In the genomic region with DNA sequence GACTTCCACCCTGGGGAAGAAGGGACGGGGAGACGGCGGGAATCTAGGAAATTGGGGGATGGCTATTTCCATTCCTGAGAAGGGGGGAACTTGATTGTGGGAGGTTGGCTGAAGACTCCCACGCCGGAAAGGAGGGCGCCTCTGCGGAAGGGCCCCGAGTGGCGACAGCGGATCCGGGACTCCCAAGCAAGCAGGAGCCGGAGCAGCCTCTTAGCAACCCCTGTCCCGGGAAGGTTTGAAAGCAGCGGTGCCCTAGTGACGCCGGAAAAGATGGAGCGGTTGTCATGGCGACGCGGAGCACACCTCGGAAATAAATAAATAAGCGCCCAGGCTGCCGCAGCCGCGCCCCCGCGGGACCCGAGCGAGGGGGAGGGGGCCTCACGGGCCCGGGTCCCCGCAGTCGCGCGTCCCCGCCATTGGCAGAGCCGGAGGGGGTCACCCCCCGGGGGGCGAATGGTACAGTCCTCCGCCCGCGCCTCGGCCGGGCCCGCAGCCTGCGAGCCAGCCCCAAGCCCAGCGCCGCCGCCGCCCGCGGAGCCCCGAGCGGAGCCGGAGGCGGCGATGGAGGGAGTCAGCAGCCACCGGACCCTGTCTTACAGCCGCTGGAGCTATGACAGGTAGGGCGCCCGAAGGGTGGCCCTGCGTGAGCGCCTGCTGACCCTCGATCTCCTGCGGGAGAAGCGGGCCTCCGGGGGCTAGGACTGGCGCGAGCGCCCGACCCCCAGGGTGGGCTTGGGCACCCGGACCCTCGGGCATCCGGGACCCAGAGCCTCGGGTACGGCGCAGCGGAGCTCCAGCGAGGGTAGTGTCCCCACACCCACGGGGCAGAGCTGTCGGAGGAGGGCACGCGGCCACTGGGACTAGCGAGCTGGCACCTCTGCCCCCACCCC, we compare ENCODE assay signal across 3 cellular contexts.
TF ChIP-seq lines count a peak whose summit lies in the region.

No MANE protein-coding gene starts in this region.

TF ChIP-seq in A549, 52 proteins besides CTCF, POLR2A, EP300 and RAD21:
- TF ChIP-seq RNF2 (IDR thresholded peaks at IDR 0.05; ENCODE audit: borderline replicate concordance, low read depth) (peak; percentile 24; the same call in 1 of the 2 replicates), RARB (CRISPR knock-in tag; IDR thresholded peaks at IDR 0.05) (no peak)

TF ChIP-seq in GM23338, 12 proteins besides CTCF, POLR2A, EP300 and RAD21 (continues in another document):
- no peak for TF ChIP-seq NANOG (IDR thresholded peaks at IDR 0.05; ENCODE audit: borderline replicate concordance)
- no peak for TF ChIP-seq EZH2 (IDR thresholded peaks at IDR 0.05; ENCODE audit: low read depth, unreplicated experiment)
- TF ChIP-seq, protein P1, sequence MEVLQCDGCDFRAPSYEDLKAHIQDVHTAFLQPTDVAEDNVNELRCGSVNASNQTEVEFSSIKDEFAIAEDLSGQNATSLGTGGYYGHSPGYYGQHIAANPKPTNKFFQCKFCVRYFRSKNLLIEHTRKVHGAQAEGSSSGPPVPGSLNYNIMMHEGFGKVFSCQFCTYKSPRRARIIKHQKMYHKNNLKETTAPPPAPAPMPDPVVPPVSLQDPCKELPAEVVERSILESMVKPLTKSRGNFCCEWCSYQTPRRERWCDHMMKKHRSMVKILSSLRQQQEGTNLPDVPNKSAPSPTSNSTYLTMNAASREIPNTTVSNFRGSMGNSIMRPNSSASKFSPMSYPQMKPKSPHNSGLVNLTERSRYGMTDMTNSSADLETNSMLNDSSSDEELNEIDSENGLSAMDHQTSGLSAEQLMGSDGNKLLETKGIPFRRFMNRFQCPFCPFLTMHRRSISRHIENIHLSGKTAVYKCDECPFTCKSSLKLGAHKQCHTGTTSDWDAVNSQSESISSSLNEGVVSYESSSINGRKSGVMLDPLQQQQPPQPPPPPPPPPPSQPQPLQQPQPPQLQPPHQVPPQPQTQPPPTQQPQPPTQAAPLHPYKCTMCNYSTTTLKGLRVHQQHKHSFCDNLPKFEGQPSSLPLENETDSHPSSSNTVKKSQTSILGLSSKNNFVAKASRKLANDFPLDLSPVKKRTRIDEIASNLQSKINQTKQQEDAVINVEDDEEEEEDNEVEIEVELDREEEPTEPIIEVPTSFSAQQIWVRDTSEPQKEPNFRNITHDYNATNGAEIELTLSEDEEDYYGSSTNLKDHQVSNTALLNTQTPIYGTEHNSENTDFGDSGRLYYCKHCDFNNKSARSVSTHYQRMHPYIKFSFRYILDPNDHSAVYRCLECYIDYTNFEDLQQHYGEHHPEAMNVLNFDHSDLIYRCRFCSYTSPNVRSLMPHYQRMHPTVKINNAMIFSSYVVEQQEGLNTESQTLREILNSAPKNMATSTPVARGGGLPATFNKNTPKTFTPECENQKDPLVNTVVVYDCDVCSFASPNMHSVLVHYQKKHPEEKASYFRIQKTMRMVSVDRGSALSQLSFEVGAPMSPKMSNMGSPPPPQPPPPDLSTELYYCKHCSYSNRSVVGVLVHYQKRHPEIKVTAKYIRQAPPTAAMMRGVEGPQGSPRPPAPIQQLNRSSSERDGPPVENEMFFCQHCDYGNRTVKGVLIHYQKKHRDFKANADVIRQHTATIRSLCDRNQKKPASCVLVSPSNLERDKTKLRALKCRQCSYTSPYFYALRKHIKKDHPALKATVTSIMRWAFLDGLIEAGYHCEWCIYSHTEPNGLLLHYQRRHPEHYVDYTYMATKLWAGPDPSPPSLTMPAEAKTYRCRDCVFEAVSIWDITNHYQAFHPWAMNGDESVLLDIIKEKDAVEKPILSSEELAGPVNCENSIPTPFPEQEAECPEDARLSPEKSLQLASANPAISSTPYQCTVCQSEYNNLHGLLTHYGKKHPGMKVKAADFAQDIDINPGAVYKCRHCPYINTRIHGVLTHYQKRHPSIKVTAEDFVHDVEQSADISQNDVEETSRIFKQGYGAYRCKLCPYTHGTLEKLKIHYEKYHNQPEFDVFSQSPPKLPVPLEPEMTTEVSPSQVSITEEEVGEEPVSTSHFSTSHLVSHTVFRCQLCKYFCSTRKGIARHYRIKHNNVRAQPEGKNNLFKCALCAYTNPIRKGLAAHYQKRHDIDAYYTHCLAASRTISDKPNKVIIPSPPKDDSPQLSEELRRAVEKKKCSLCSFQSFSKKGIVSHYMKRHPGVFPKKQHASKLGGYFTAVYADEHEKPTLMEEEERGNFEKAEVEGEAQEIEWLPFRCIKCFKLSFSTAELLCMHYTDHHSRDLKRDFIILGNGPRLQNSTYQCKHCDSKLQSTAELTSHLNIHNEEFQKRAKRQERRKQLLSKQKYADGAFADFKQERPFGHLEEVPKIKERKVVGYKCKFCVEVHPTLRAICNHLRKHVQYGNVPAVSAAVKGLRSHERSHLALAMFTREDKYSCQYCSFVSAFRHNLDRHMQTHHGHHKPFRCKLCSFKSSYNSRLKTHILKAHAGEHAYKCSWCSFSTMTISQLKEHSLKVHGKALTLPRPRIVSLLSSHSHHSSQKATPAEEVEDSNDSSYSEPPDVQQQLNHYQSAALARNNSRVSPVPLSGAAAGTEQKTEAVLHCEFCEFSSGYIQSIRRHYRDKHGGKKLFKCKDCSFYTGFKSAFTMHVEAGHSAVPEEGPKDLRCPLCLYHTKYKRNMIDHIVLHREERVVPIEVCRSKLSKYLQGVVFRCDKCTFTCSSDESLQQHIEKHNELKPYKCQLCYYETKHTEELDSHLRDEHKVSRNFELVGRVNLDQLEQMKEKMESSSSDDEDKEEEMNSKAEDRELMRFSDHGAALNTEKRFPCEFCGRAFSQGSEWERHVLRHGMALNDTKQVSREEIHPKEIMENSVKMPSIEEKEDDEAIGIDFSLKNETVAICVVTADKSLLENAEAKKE (CRISPR knock-in tag; IDR thresholded peaks at IDR 0.05) = no peak
- TF ChIP-seq, protein P2, sequence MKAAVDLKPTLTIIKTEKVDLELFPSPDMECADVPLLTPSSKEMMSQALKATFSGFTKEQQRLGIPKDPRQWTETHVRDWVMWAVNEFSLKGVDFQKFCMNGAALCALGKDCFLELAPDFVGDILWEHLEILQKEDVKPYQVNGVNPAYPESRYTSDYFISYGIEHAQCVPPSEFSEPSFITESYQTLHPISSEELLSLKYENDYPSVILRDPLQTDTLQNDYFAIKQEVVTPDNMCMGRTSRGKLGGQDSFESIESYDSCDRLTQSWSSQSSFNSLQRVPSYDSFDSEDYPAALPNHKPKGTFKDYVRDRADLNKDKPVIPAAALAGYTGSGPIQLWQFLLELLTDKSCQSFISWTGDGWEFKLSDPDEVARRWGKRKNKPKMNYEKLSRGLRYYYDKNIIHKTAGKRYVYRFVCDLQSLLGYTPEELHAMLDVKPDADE (IDR thresholded peaks at IDR 0.05) = no peak
- TF ChIP-seq, protein P3, sequence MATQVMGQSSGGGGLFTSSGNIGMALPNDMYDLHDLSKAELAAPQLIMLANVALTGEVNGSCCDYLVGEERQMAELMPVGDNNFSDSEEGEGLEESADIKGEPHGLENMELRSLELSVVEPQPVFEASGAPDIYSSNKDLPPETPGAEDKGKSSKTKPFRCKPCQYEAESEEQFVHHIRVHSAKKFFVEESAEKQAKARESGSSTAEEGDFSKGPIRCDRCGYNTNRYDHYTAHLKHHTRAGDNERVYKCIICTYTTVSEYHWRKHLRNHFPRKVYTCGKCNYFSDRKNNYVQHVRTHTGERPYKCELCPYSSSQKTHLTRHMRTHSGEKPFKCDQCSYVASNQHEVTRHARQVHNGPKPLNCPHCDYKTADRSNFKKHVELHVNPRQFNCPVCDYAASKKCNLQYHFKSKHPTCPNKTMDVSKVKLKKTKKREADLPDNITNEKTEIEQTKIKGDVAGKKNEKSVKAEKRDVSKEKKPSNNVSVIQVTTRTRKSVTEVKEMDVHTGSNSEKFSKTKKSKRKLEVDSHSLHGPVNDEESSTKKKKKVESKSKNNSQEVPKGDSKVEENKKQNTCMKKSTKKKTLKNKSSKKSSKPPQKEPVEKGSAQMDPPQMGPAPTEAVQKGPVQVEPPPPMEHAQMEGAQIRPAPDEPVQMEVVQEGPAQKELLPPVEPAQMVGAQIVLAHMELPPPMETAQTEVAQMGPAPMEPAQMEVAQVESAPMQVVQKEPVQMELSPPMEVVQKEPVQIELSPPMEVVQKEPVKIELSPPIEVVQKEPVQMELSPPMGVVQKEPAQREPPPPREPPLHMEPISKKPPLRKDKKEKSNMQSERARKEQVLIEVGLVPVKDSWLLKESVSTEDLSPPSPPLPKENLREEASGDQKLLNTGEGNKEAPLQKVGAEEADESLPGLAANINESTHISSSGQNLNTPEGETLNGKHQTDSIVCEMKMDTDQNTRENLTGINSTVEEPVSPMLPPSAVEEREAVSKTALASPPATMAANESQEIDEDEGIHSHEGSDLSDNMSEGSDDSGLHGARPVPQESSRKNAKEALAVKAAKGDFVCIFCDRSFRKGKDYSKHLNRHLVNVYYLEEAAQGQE (IDR thresholded peaks at IDR 0.05; ENCODE audit: unreplicated experiment) = no peak

TF ChIP-seq in SK-N-SH, 30 proteins besides CTCF, POLR2A, EP300 and RAD21:
- no peak for TF ChIP-seq TCF12 (IDR thresholded peaks at IDR 0.05)
- TF ChIP-seq SIN3A (IDR thresholded peaks at IDR 0.05; ENCODE audit: borderline replicate concordance, low read depth, low read length) = peak; percentile 2; the same call in 1 of the 2 replicates
- TF ChIP-seq YY1 (IDR thresholded peaks at IDR 0.05; ENCODE audit: low read depth) = peak; percentile 78
- TF ChIP-seq MXI1 (IDR thresholded peaks at IDR 0.05; ENCODE audit: low read depth, low read length) = peak; percentile 43
- TF ChIP-seq MAX (IDR thresholded peaks at IDR 0.05; ENCODE audit: low read depth) = peak; percentile 12; the same call in 1 of the 2 replicates
TF ChIP-seq in SK-N-SH: peak in this region for 4.
